Comparison of ENCODE assay signal across 8 cellular contexts in genomic region chr15:99631256-99631655, GRCh38.
DNase-seq lines count a peak whose midpoint lies in the region; ATAC-seq and TF ChIP-seq lines count a peak whose summit lies in the region.

No MANE protein-coding gene starts in this region.

- H3K27me3 Mint-ChIP-seq in glutamatergic neuron (ENCODE audit: unreplicated experiment) = no peaks in the 10 kb centered on the region

- H3K36me3 ChIP-seq in esophagus squamous epithelium = peaks cover 0 to 13% (median 0%) of the 10 kb centered on the region in 3 donors

- H3K27ac ChIP-seq in esophagus squamous epithelium = peak overlapping the region in 3 of 4 donors; percentile 31 to 54 (median 51)

- H3K9me3 ChIP-seq in esophagus squamous epithelium = no peaks in the 10 kb centered on the region

- DNase-seq in CD1c-positive myeloid dendritic cell (ENCODE audit: extremely low spot score) = peak; percentile 85
- DNase-seq in esophagus squamous epithelium (lab: John Stamatoyannopoulos, UW) = no peak
- no peak for DNase-seq in dedifferentiated amniotic fluid mesenchymal stem cell (ENCODE audit: extremely low spot score)
- DNase-seq in cerebellar nuclear complex (lab: John Stamatoyannopoulos, UW) = no peak
- no peak for DNase-seq in NCI-H1694 treated with DMSO at 0.1 percent for 48 hours (lab: John Stamatoyannopoulos, UW)
- DNase-seq in glutamatergic neuron = no peak

- intact Hi-C loops in esophagus squamous epithelium (cut with DNase I) = no loop called here

- peaks cover 4 to 43% (median 15%) of the 10 kb centered on the region in 3 donors for H3K4me1 ChIP-seq in esophagus squamous epithelium

- H3K27ac Mint-ChIP-seq in glutamatergic neuron (ENCODE audit: unreplicated experiment) = no peak overlapping the region

- ATAC-seq in GM19467 (IDR thresholded peaks at IDR 0.05; ENCODE audit: unreplicated experiment) = peak; percentile 83
- peak; percentile 80 for ATAC-seq in HG03457 (IDR thresholded peaks at IDR 0.05; ENCODE audit: unreplicated experiment)

- no peak overlapping the region for H3K4me3 Mint-ChIP-seq in glutamatergic neuron (ENCODE audit: unreplicated experiment)

- no peak overlapping the region for H3K4me3 ChIP-seq in esophagus squamous epithelium

- peaks cover 4% of the 10 kb centered on the region for H3K4me1 Mint-ChIP-seq in glutamatergic neuron (ENCODE audit: low read depth, unreplicated experiment)

- TF ChIP-seq POLR2A in esophagus squamous epithelium (IDR thresholded peaks at IDR 0.05) = no peak

- H3K27me3 ChIP-seq in esophagus squamous epithelium = no peaks in the 10 kb centered on the region

- H3K9me3 Mint-ChIP-seq in glutamatergic neuron (ENCODE audit: unreplicated experiment) = no peaks in the 10 kb centered on the region

- no peak for TF ChIP-seq CTCF in esophagus squamous epithelium (IDR thresholded peaks at IDR 0.05)
- TF ChIP-seq CTCF in glutamatergic neuron (IDR thresholded peaks at IDR 0.05; ENCODE audit: partially characterized antibody, unreplicated experiment) = no peak

- WGBS in esophagus squamous epithelium, 2 donors = 28 to 31% methylated on average over 2 of the region's 2 CpGs

- peaks cover 14% of the 10 kb centered on the region for H3K36me3 Mint-ChIP-seq in glutamatergic neuron (ENCODE audit: unreplicated experiment)
